Comparison of ENCODE assay signal across 8 cellular contexts in the genomic region with DNA sequence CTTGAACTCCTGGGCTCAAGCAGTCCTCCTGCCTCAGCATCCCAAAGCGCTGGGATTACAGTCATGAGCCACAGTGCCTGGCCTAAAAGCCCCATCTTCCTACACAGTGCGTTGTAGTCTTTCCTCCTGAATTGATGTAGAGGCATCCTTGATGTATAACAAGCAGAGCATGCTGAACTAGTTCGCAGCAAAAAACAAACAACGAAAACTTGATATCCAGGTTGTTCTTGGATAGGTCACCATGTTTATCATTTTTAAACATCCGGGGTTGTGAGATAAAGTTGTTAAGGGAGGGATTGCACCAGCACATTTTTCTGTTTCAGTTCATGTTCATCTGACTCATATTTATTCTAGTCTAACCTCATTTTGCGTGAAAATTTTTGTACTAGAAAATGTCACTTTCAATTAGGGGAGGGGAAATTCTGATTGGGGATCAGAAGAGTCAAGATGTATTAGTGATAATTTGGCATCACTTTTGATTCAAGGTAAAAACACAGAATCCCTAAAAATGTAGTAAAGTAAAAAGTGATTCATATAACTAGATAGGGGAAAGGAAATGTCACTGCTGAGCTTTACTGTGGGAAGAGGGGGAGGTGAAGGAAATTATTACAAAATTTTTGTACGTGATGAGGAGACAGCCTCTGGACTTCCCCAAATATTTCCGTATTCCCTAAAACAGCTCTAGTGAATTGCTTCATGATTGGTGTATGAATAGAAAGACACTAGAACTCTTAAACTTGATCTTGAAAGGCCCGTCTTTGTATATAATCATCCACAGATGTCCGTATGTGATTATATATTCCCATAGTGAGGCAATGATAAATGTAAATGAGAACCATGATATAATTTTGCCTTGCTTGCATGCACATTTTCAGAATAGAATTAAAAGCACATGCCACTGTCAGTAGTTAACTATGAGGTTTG. TPM values are rescaled to one million over a fixed set of nuclear protein-coding genes. Genes with fewer than 3 reads are reported as not detected.
DNase-seq lines count a peak whose midpoint lies in the region; ATAC-seq, FAIRE-seq and TF ChIP-seq lines count a peak whose summit lies in the region.

No MANE protein-coding gene starts in this region.

- peak; percentile 51 for ATAC-seq in HG02885 (IDR thresholded peaks at IDR 0.05; ENCODE audit: poor library complexity, unreplicated experiment)
- peak; percentile 71 for ATAC-seq in activated T-helper 17 cell treated with anti-CD3 and anti-CD28 coated beads, Interleukin-2, amount 50 U/mL, for 72 hours (replicated peaks)
- no peak for ATAC-seq in HG02884 (IDR thresholded peaks at IDR 0.05; ENCODE audit: unreplicated experiment)

- H3K27me3 Mint-ChIP-seq in activated T-helper 17 cell treated with anti-CD3 and anti-CD28 coated beads, Interleukin-2, amount 50 U/mL, for 72 hours = no peaks in the 10 kb centered on the region
- H3K27me3 Mint-ChIP-seq in endodermal cell (ENCODE audit: insufficient read depth) = no peaks in the 10 kb centered on the region

- peak overlapping the region; percentile 97 for H3K27ac Mint-ChIP-seq in activated T-helper 17 cell treated with anti-CD3 and anti-CD28 coated beads, Interleukin-2, amount 50 U/mL, for 72 hours
- H3K27ac Mint-ChIP-seq in endodermal cell = no peak overlapping the region

- WGBS in endodermal cell (ENCODE audit: insufficient coverage in 1 of 2, insufficient read length in 1 of 2), 2 experiments = 97 to 99% methylated on average over 4 to 10 of the region's 10 CpGs

- H3K36me3 Mint-ChIP-seq in activated T-helper 17 cell treated with anti-CD3 and anti-CD28 coated beads, Interleukin-2, amount 50 U/mL, for 72 hours (ENCODE audit: low read depth) = peaks cover 84% of the 10 kb centered on the region
- H3K36me3 Mint-ChIP-seq in endodermal cell (ENCODE audit: low read depth) = no peaks in the 10 kb centered on the region

- no peaks in the 10 kb centered on the region for H3K9me3 Mint-ChIP-seq in activated T-helper 17 cell treated with anti-CD3 and anti-CD28 coated beads, Interleukin-2, amount 50 U/mL, for 72 hours
- no peaks in the 10 kb centered on the region for H3K9me3 Mint-ChIP-seq in endodermal cell

- no peaks in the 10 kb centered on the region for H3K9me3 ChIP-seq in endodermal cell (ENCODE audit: control insufficient read depth, low read length)

- peaks cover 58% of the 10 kb centered on the region for H3K4me1 Mint-ChIP-seq in activated T-helper 17 cell treated with anti-CD3 and anti-CD28 coated beads, Interleukin-2, amount 50 U/mL, for 72 hours
- peaks cover 18% of the 10 kb centered on the region for H3K4me1 Mint-ChIP-seq in endodermal cell

- POLR2A ChIA-PET in GM10248 (lab: Yijun Ruan, JAX) = no interaction called here

- peak overlapping the region; percentile 83 for H3K4me3 Mint-ChIP-seq in activated T-helper 17 cell treated with anti-CD3 and anti-CD28 coated beads, Interleukin-2, amount 50 U/mL, for 72 hours
- no peak overlapping the region for H3K4me3 Mint-ChIP-seq in endodermal cell

- FAIRE-seq in islet of Langerhans (lab: Jason Lieb, UNC) = peak; percentile 33

- no peak overlapping the region for H3K9ac ChIP-seq in endodermal cell (ENCODE audit: extremely low read depth, low read length, poor library complexity, severe bottlenecking)

- CTCF ChIA-PET in GM10248 (lab: Yijun Ruan, JAX) = interaction anchor here (1.0 to 3.4 kb wide), 5 partner anchors 9 to 63 kb away, joined by 3 to 10 read pairs (median 5); no protein-coding TSS in a partner anchor

- no peak overlapping the region for H3K4me3 ChIP-seq in endodermal cell (ENCODE audit: low read length)

- no peak for TF ChIP-seq CTCF in GM10248 (IDR thresholded peaks at IDR 0.05; ENCODE audit: control extremely low read depth, extremely low read depth, low read depth, missing control alignments)
- TF ChIP-seq CTCF in endodermal cell (conservative IDR thresholded peaks at IDR 0.05) = no peak

- DNase-seq in GM10248 (ENCODE audit: extremely low spot score) (peak; percentile 51), cerebellar cortex (ENCODE audit: low spot score) (no peak), endodermal cell (no peak), DMS153 (lab: John Stamatoyannopoulos, UW) (no peak)

- no peak overlapping the region for H3K27ac ChIP-seq in endodermal cell (ENCODE audit: low read depth, low read length)

- H3K27me3 ChIP-seq in endodermal cell (ENCODE audit: control insufficient read depth, insufficient read depth, low read length, poor library complexity, severe bottlenecking) = no peaks in the 10 kb centered on the region

- no peaks in the 10 kb centered on the region for H3K36me3 ChIP-seq in endodermal cell (ENCODE audit: control insufficient read depth, insufficient read depth, low read length)

- peaks cover 4% of the 10 kb centered on the region for H3K4me1 ChIP-seq in endodermal cell (ENCODE audit: control insufficient read depth, insufficient read depth, low read length)

RNA-seq across cellular contexts. Expression of gene RAB8B, which starts 22.9 kb away (rescaled TPM):
- 100 to 1,000 TPM in 1 of 2 donors, 10 to 100 TPM in 1; 68.1 to 185 TPM for total RNA-seq in activated T-helper 17 cell treated with anti-CD3 and anti-CD28 coated beads, Interleukin-2, amount 50 U/mL, for 72 hours
- total RNA-seq in endodermal cell = 10 to 100 TPM; 21.9 to 28.8 TPM
- 27.5 TPM for polyA plus RNA-seq in endodermal cell (2013, experiment 1 of 2)
- polyA plus RNA-seq in endodermal cell (2013, experiment 2 of 2) = 27.5 TPM

RNA-seq across cellular contexts. Expression of gene RPS27L, which starts 55.0 kb away (rescaled TPM):
- 100 to 1,000 TPM; 187 to 240 TPM for total RNA-seq in activated T-helper 17 cell treated with anti-CD3 and anti-CD28 coated beads, Interleukin-2, amount 50 U/mL, for 72 hours
- total RNA-seq in endodermal cell = 10 to 100 TPM; 56.2 to 68.8 TPM
- 187 TPM for polyA plus RNA-seq in endodermal cell (2013, experiment 1 of 2)
- 190 TPM for polyA plus RNA-seq in endodermal cell (2013, experiment 2 of 2)
